23 cellular contexts compared by ENCODE assay signal in genomic region chr16:62899737-62900136, GRCh38.
"Had no signal": no experiment of that assay in that cellular context is flagged by ENCODE, and none has a peak within 500 bp of the region (broad histone marks: within the 10 kb centered on the region; RNA-seq: fewer than 3 reads in every experiment).

No MANE protein-coding gene starts in this region.

- H3K36me3 ChIP-seq: stomach, suprapubic skin, thoracic aorta, thyroid gland, tibial artery, tibial nerve, transverse colon, upper lobe of left lung, upper lobe of right lung, vagina had no signal

- H3K27me3 ChIP-seq: stomach, suprapubic skin, testis, thyroid gland, tibial artery, tibial nerve, transverse colon, upper lobe of left lung, upper lobe of right lung, vagina had no signal

- DNase-seq: stimulated activated CD4-positive, alpha-beta T cell treated with anti-CD3 and anti-CD28 coated beads, Interleukin-2, amount 100 ng/mL, for 48 hours; stimulated activated CD4-positive, alpha-beta T cell treated with anti-CD3 and anti-CD28 coated beads, Interleukin-4, amount 100 ng/mL, for 1 hour; stimulated activated CD4-positive, alpha-beta T cell treated with anti-CD3 and anti-CD28 coated beads, Interleukin-4, amount 100 ng/mL, for 24 hours; stimulated activated CD4-positive, alpha-beta T cell treated with anti-CD3 and anti-CD28 coated beads, Interleukin-4, amount 100 ng/mL, for 4 hours; stimulated activated CD8-positive, alpha-beta memory T cell treated with anti-CD3 and anti-CD28 coated beads, Interleukin-4, amount 100 ng/mL, for 48 hours; stimulated activated naive B cell treated with anti-CD40 and anti-IgM and Interleukin-4, amounts not matched to agents 10 μg/mL and 1 μg/mL and 100 μg/mL, for 72 hours; stimulated activated naive CD4-positive, alpha-beta T cell; stimulated activated naive CD4-positive, alpha-beta T cell treated with Interleukin-2 at 50 U/mL for 16 hours; stimulated activated naive CD8-positive, alpha-beta T cell treated with anti-CD3 and anti-CD28 coated beads, Interleukin-15, amount 100 ng/mL, for 72 hours; stimulated activated naive CD8-positive, alpha-beta T cell treated with anti-CD3 and anti-CD28 coated beads, Interleukin-15, Interleukin-2, amounts not matched to agents 100 U/mL and 50 U/mL, for 24 hours; stomach; substantia nigra; testis; thyroid gland; tibial artery; transverse colon; trophoblast cell; upper lobe of left lung; upper lobe of right lung had no signal

- H3K9me3 ChIP-seq: suprapubic skin, testis, thyroid gland, tibial artery, tibial nerve, transverse colon, upper lobe of left lung, upper lobe of right lung, vagina had no signal

- H3K4me1 ChIP-seq: stomach, suprapubic skin, testis, thyroid gland, tibial artery, tibial nerve, transverse colon, upper lobe of left lung, upper lobe of right lung, vagina had no signal

- H3K27ac ChIP-seq: stomach, suprapubic skin, testis, thoracic aorta, thyroid gland, tibial artery, tibial nerve, transverse colon, upper lobe of left lung, upper lobe of right lung, vagina had no signal

- H3K4me3 ChIP-seq: stomach, suprapubic skin, testis, thoracic aorta, thyroid gland, tibial artery, tibial nerve, transverse colon, upper lobe of left lung, upper lobe of right lung, vagina had no signal
